In genomic region chr2:159515482-159515881, GRCh38 we compare ENCODE assay signal across 8 cellular contexts.
A peak's percentile ranks its signal among the peaks of the same experiment; 100 is the strongest.
DNase-seq lines count a peak whose midpoint lies in the region; ATAC-seq and TF ChIP-seq lines count a peak whose summit lies in the region.

No MANE protein-coding gene starts in this region.

- H3K4me3 Mint-ChIP-seq in memory B cell, result peak overlapping the region; percentile 77

- H3K27ac ChIP-seq in ACC112 (ENCODE audit: low read depth, low read length) (no peak overlapping the region), HL-60 (replicated peaks) (peak overlapping the region; percentile 74)

- no peaks in the 10 kb centered on the region for H3K36me3 ChIP-seq in ACC112 (ENCODE audit: insufficient read depth, low read length)

- DNase-seq in HL-60 (ENCODE audit: low read depth in 1 of 2, low spot score in 1 of 2), result no peak
- peak; percentile 2 for DNase-seq in astrocyte of the hippocampus (ENCODE audit: low read depth, low spot score)
- no peak for DNase-seq in memory B cell (ENCODE audit: low spot score in 2 of 2)
- DNase-seq in ureter (ENCODE audit: low spot score), result no peak
- no peak for DNase-seq in NCI-H1436 treated with DMSO at 0.1 percent for 48 hours (lab: John Stamatoyannopoulos, UW)
- no peak for DNase-seq in RPMI8226

- TF ChIP-seq CTCF in HL-60 (IDR thresholded peaks at IDR 0.05; ENCODE audit: insufficient read depth, low read length), result no peak

- H3K4me1 ChIP-seq in ACC112 (ENCODE audit: control insufficient read depth, insufficient read depth, low read length, unreplicated experiment), result peaks cover 15% of the 10 kb centered on the region

- H3K4me3 ChIP-seq in ACC112 (ENCODE audit: low read depth, low read length) (peak overlapping the region; percentile 80), HL-60 (replicated peaks; ENCODE audit: insufficient read depth, low read length) (no peak overlapping the region)

- no peaks in the 10 kb centered on the region for H3K9me3 Mint-ChIP-seq in memory B cell

- peaks cover 16% of the 10 kb centered on the region for H3K4me1 Mint-ChIP-seq in memory B cell

- H3K79me2 ChIP-seq in ACC112 (ENCODE audit: control insufficient read depth, insufficient read depth, low read length, unreplicated experiment), result peaks cover 8% of the 10 kb centered on the region

- peak overlapping the region; percentile 72 for H3K27ac Mint-ChIP-seq in memory B cell

- no peak overlapping the region for H2AFZ ChIP-seq in ACC112 (ENCODE audit: low read length, unreplicated experiment)

- H3K27me3 ChIP-seq in ACC112 (ENCODE audit: insufficient read depth, low read length) (no peaks in the 10 kb centered on the region), HL-60 (ENCODE audit: insufficient read depth, poor library complexity, severe bottlenecking) (no peaks in the 10 kb centered on the region)

- ATAC-seq in memory B cell (ENCODE audit: low read depth), result no peak
- ATAC-seq in GM18858 (IDR thresholded peaks at IDR 0.05; ENCODE audit: unreplicated experiment), result no peak

- H3K36me3 Mint-ChIP-seq in memory B cell, result peaks cover 3% of the 10 kb centered on the region

- H3K27me3 Mint-ChIP-seq in memory B cell, result no peaks in the 10 kb centered on the region
